Comparison of ENCODE assay signal across 8 cellular contexts in the genomic region with DNA sequence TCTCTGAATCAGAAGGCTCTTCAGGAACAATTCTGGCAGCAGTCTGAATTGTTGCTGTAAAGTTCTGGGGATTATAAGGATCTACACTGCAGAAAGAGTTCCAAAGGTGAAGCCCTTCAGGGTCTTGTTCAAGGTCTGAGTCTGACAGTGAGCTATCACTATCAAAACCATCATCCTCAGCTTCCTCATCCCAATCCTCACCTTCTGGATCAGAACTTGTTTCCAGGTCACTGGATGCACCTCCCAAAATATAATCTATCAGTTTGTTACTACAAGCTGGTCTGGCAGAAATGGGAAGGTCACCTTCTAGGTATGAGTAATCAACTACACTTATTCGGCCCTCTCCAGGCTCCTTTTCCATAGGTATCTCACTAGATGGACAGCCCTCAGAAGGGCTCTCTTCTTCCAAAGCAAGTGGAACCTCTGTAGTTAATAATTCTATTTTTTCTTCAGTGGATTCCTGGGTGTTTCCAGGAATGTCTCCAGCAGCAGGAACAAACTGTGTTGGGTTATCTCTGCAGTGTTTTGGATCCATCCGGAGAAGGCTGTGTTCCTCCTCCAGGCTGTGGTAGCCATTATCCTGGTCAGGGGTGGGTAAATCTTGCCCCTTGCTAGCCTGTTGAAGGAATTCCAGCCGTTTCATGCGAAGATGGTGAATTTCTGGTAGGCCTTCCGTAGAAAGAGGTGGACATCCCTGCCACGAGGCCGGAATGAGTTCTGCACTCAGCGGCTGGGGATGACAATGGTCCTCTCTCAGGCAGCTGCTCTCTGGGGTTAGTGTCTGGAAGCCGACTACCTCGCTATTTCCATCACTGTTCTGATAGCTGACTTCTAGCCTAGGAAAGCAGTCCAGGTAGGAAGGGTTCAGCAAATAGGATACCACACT. TPM values are rescaled to one million over a fixed set of nuclear protein-coding genes. Genes with fewer than 3 reads are reported as not detected.
A peak's percentile ranks its signal among the peaks of the same experiment; 100 is the strongest.
DNase-seq lines count a peak whose midpoint lies in the region; ATAC-seq lines count a peak whose summit lies in the region.

No MANE protein-coding gene starts in this region.

- H3K4me3 Mint-ChIP-seq in activated CD4-positive, alpha-beta T cell treated with anti-CD3 and anti-CD28 coated beads for 36 hours, result peak overlapping the region; percentile 98

- H3K9me3 Mint-ChIP-seq in activated CD4-positive, alpha-beta T cell treated with anti-CD3 and anti-CD28 coated beads for 36 hours (ENCODE audit: low read depth), result no peaks in the 10 kb centered on the region
- H3K9me3 Mint-ChIP-seq in activated naive CD4-positive, alpha-beta T cell treated with anti-CD3 and anti-CD28 coated beads, Interleukin-2, amount 50 U/mL, for 72 hours, result no peaks in the 10 kb centered on the region

- peak overlapping the region; percentile 92 for H3K27ac ChIP-seq in temporal lobe (ENCODE audit: low read depth, low read length)

- CTCF ChIA-PET in activated CD4-positive, alpha-beta T cell treated with anti-CD3 and anti-CD28 coated beads for 36 hours (lab: Charles Lee), result interaction anchor here (0.6 to 5.7 kb wide), 8 partner anchors 12 to 397 kb away, joined by 3 to 75 read pairs (median 5); no protein-coding TSS in a partner anchor

- no peak for ATAC-seq in activated CD4-positive, alpha-beta T cell treated with anti-CD3 and anti-CD28 coated beads for 36 hours
- no peak for ATAC-seq in activated naive CD4-positive, alpha-beta T cell treated with anti-CD3 and anti-CD28 coated beads, Interleukin-2, amount 50 U/mL, for 72 hours

- H3K27ac Mint-ChIP-seq in activated CD4-positive, alpha-beta T cell treated with anti-CD3 and anti-CD28 coated beads for 36 hours, result peak overlapping the region; percentile 100
- H3K27ac Mint-ChIP-seq in activated naive CD4-positive, alpha-beta T cell treated with anti-CD3 and anti-CD28 coated beads, Interleukin-2, amount 50 U/mL, for 72 hours, result peak overlapping the region; percentile 98 to 99

- peaks cover 63% of the 10 kb centered on the region for H3K36me3 Mint-ChIP-seq in activated CD4-positive, alpha-beta T cell treated with anti-CD3 and anti-CD28 coated beads for 36 hours (ENCODE audit: low read depth)
- peaks cover 43 to 59% of the 10 kb centered on the region in 2 donors for H3K36me3 Mint-ChIP-seq in activated naive CD4-positive, alpha-beta T cell treated with anti-CD3 and anti-CD28 coated beads, Interleukin-2, amount 50 U/mL, for 72 hours

- peaks cover 11% of the 10 kb centered on the region for H3K4me1 Mint-ChIP-seq in activated CD4-positive, alpha-beta T cell treated with anti-CD3 and anti-CD28 coated beads for 36 hours

- no peaks in the 10 kb centered on the region for H3K27me3 Mint-ChIP-seq in activated CD4-positive, alpha-beta T cell treated with anti-CD3 and anti-CD28 coated beads for 36 hours

- peak; percentile 28 for DNase-seq in activated CD4-positive, alpha-beta T cell treated with anti-CD3 and anti-CD28 coated beads for 36 hours
- no peak for DNase-seq in activated CD4-positive, alpha-beta T cell treated with anti-CD3 and anti-CD28 coated beads for 4 hours
- no peak for DNase-seq in activated naive CD4-positive, alpha-beta T cell treated with anti-CD3 and anti-CD28 coated beads, Interleukin-2, amount 50 U/mL, for 72 hours (ENCODE audit: low spot score in 2 of 2)
- DNase-seq in islet precursor cell (peak; percentile 49), RPMI8226 (no peak), HCEC 1CT (no peak), NCI-H2171 (lab: John Stamatoyannopoulos, UW) (no peak)

- intact Hi-C loops in activated CD4-positive, alpha-beta T cell treated with anti-CD3 and anti-CD28 coated beads for 36 hours (cut with DNase I, micrococcal nuclease), result loop anchor here (2.0 to 10.0 kb wide), 8 partner anchors 97 to 1483 kb away; partner anchors contain the start of genes ATP2B4 (in 1 of the 2), KLHL12 (in 1 of the 2), RBBP5 (in 1 of the 2) and SNRPE (in 1 of the 2)

- POLR2A ChIA-PET in activated CD4-positive, alpha-beta T cell treated with anti-CD3 and anti-CD28 coated beads for 36 hours (lab: Charles Lee), result interaction anchor here (1.1 to 1.3 kb wide), 3 partner anchors 12 to 106 kb away, joined by 3 to 6 read pairs (median 6); partner anchors contain the start of genes MDM4 and PIK3C2B

RNA-seq across cellular contexts. Expression of gene PPP1R15B, which starts 1.5 kb away (rescaled TPM):
- 10 to 100 TPM; 55.9 to 57.6 TPM for total RNA-seq in activated CD4-positive, alpha-beta T cell treated with anti-CD3 and anti-CD28 coated beads for 36 hours
- 100 to 1,000 TPM in 1 of 2 donors, 10 to 100 TPM in 1; 54.6 to 138 TPM for total RNA-seq in activated naive CD4-positive, alpha-beta T cell treated with anti-CD3 and anti-CD28 coated beads, Interleukin-2, amount 50 U/mL, for 72 hours
- total RNA-seq in temporal lobe, result 37.9 TPM

RNA-seq across cellular contexts. Expression of gene PLEKHA6, which starts 50.4 kb away (rescaled TPM):
- under 1 TPM; 0.86 to 0.87 TPM for total RNA-seq in activated CD4-positive, alpha-beta T cell treated with anti-CD3 and anti-CD28 coated beads for 36 hours
- 1 to 10 TPM; 1.0 to 2.6 TPM for total RNA-seq in activated naive CD4-positive, alpha-beta T cell treated with anti-CD3 and anti-CD28 coated beads, Interleukin-2, amount 50 U/mL, for 72 hours
- total RNA-seq in temporal lobe, result 10.3 TPM

Comparison
In these comparisons a context has a peak if more than half of its experiments do, and no peak if none do; other contexts are left out.
1. DNase-seq: peak in activated CD4-positive, alpha-beta T cell treated with anti-CD3 and anti-CD28 coated beads for 36 hours (single experiment) and islet precursor cell (single experiment); none in activated CD4-positive, alpha-beta T cell treated with anti-CD3 and anti-CD28 coated beads for 4 hours (0 of 2), activated naive CD4-positive, alpha-beta T cell treated with anti-CD3 and anti-CD28 coated beads, Interleukin-2, amount 50 U/mL, for 72 hours (0 of 2), RPMI8226 (single experiment), HCEC 1CT (single experiment) and NCI-H2171 (single experiment).